20 cellular contexts compared by ENCODE assay signal in the genomic region with DNA sequence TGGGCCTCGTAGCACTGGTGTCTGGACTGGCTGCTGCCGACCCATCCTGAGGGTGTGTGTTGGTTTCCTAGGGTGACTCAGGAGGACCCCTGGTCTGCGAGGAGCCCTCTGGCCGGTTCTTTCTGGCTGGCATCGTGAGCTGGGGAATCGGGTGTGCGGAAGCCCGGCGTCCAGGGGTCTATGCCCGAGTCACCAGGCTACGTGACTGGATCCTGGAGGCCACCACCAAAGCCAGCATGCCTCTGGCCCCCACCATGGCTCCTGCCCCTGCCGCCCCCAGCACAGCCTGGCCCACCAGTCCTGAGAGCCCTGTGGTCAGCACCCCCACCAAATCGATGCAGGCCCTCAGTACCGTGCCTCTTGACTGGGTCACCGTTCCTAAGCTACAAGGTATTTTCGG. TPM values are rescaled to one million over a fixed set of nuclear protein-coding genes. Genes with fewer than 3 reads are reported as not detected.
DNase-seq lines count a peak whose midpoint lies in the region; ATAC-seq and TF ChIP-seq lines count a peak whose summit lies in the region.
"Had no signal": no experiment of that assay in that cellular context is flagged by ENCODE, and none has a peak within 500 bp of the region (broad histone marks: within the 10 kb centered on the region; RNA-seq: fewer than 3 reads in every experiment).

No MANE protein-coding gene starts in this region.

- BruUV-seq in Panc1 (replicated peaks; lab: Mats Ljungman, UMichigan), result TSS peak; percentile 73

- no peaks in the 10 kb centered on the region for H3K27me3 ChIP-seq in H7 (ENCODE audit: control insufficient read depth, insufficient read depth, low read length)
- H3K27me3 ChIP-seq in Panc1 (ENCODE audit: control insufficient read depth, insufficient read depth, low read length), result no peaks in the 10 kb centered on the region

- no peaks in the 10 kb centered on the region for H3K36me3 ChIP-seq in H7 (replicated peaks; ENCODE audit: control insufficient read depth, insufficient read depth, low read length)
- H3K36me3 ChIP-seq in Panc1 (ENCODE audit: control insufficient read depth, insufficient read depth, low read length), result no peaks in the 10 kb centered on the region

- in situ Hi-C loops in Panc1 (cut with HindIII; ENCODE audit: low pct_unique_long_range_greater_than_20kb, low sequenced_read_pairs), result no loop called here

- TF ChIP-seq CTCF in Panc1 (IDR thresholded peaks at IDR 0.05), result no peak

- H3K4me3 ChIP-seq in H7 (ENCODE audit: insufficient read depth, low read depth, low read length) (no peak overlapping the region), Panc1 (ENCODE audit: low read depth in 2 of 2, low read length in 2 of 2) (no peak overlapping the region)

- ATAC-seq in Panc1 (no peak), HG02759 (IDR thresholded peaks at IDR 0.05; ENCODE audit: unreplicated experiment) (no peak)

- DNase-seq in H7 (peak; percentile 26), Panc1 (ENCODE audit: low read depth, low spot score) (no peak), erythroblast (lab: John Stamatoyannopoulos, UW) (no peak), T-helper 9 cell (no peak), NCI-H2107 treated with DMSO at 0.1 percent for 48 hours (lab: John Stamatoyannopoulos, UW; ENCODE audit: unreplicated experiment) (no peak), iPS-NIHi7 (ENCODE audit: extremely low spot score) (no peak)
- DNase-seq: CD4-positive, CD25-positive, alpha-beta regulatory T cell; KBM-7; MM.1S; NCI-H1092; NCI-H1436; NCI-H2029; NCI-H226; NCI-H524 treated with DMSO at 0.1 percent for 48 hours; NCI-H82; Right ventricle myocardium superior had no signal

- H3K4me1 ChIP-seq in Panc1 (ENCODE audit: control insufficient read depth, insufficient read depth, low read length), result no peaks in the 10 kb centered on the region

- POLR2A ChIA-PET in Panc1 (lab: Charles Lee), result no interaction called here

- no peaks in the 10 kb centered on the region for H3K9me3 ChIP-seq in Panc1 (ENCODE audit: control insufficient read depth, insufficient read depth, low read depth, low read length)

- peak; percentile 23 for TF ChIP-seq POLR2A in erythroblast (IDR thresholded peaks at IDR 0.05; ENCODE audit: low read length)

- H3K27ac ChIP-seq in Panc1 (ENCODE audit: low read length), result no peak overlapping the region

- CTCF ChIA-PET in Panc1 (lab: Charles Lee), result interaction anchor here (0.6 to 0.7 kb wide), 2 partner anchors 21 to 220 kb away, joined by 4 to 6 read pairs; no protein-coding TSS in a partner anchor

- intact Hi-C loops in Panc1 (cut with micrococcal nuclease; ENCODE audit: unreplicated experiment), result no loop called here

RNA-seq across cellular contexts. Expression of a gene that starts 13.8 kb away (rescaled TPM):
- total RNA-seq in H7 (2014; rRNA removed; shearing (Covaris generic)), result 176 and 179 TPM in 2 replicates
- total RNA-seq in Panc1 (2021; ENCODE audit: unreplicated experiment), result 128 TPM
- polyA plus RNA-seq in Panc1 (2012; ENCODE audit: insufficient read length), result 172 TPM

RNA-seq across cellular contexts. Expression of a gene that starts 43.1 kb away (rescaled TPM):
- 204 and 229 TPM in 2 replicates for total RNA-seq in H7 (2014; rRNA removed; shearing (Covaris generic))
- total RNA-seq in Panc1 (2021; ENCODE audit: unreplicated experiment), result 159 TPM
- 166 TPM for polyA plus RNA-seq in Panc1 (2012; ENCODE audit: insufficient read length)

RNA-seq across cellular contexts. Expression of a gene that starts 53.6 kb away (rescaled TPM):
- 0.48 TPM in 1 of 2 replicates, not detected in the other for total RNA-seq in H7 (2014; rRNA removed; shearing (Covaris generic))
- 0.23 TPM for total RNA-seq in Panc1 (2021; ENCODE audit: unreplicated experiment)
- 0.33 TPM for polyA plus RNA-seq in Panc1 (2012; ENCODE audit: insufficient read length)
- total RNA-seq: Daoy, Right ventricle myocardium superior, RPMI7951 had no signal
- polyA plus RNA-seq: BJ; CD4-positive, CD25-positive, alpha-beta regulatory T cell had no signal
